ENCODE assay signal across 23 cellular contexts in the genomic region with DNA sequence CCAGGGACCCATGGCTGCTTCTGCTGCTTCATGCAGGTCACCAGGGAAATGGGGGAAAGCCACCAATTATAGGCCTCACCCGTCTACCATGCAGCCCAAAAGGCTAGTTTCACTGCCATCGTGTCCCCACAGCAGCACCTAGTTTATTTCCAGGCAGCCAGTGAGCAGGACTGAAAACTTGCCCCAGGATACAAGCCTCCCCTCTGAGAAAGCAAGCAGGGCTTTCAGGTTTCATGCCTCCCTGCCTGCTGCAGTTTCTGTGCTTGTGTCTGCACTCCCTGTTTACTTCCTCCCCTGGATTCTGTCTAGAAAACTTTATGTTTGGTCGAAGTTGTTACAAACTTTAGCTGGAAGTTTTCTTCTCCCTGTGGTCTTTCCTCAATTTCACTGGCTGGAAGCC.
"Had no signal": no experiment of that assay in that cellular context is flagged by ENCODE, and none has a peak within 500 bp of the region (broad histone marks: within the 10 kb centered on the region; RNA-seq: fewer than 3 reads in every experiment).

No MANE protein-coding gene starts in this region.

- H3K27me3 Mint-ChIP-seq: activated B cell treated with CpG ODN at 0.5 μM for 24 hours; activated CD4-positive, alpha-beta memory T cell treated with anti-CD3 and anti-CD28 coated beads for 36 hours; activated CD4-positive, alpha-beta T cell treated with anti-CD3 and anti-CD28 coated beads, Interleukin-2, amount 10 ng/mL, durations not matched to agents 7 days and 5 days; activated naive CD8-positive, alpha-beta T cell; T-cell had no signal

- DNase-seq: activated B cell treated with CpG ODN at 0.5 μM for 24 hours; activated CD4-positive, alpha-beta memory T cell treated with anti-CD3 and anti-CD28 coated beads for 36 hours; activated CD4-positive, alpha-beta T cell treated with anti-CD3 and anti-CD28 coated beads, Interleukin-2, amount 10 ng/mL, durations not matched to agents 7 days and 5 days; activated CD8-positive, alpha-beta memory T cell treated with anti-CD3 and anti-CD28 coated beads for 24 hours; activated effector memory CD4-positive, alpha-beta T cell treated with anti-CD3 and anti-CD28 coated beads, Interleukin-2, amount 50 U/mL, for 16 hours; activated naive CD4-positive, alpha-beta T cell treated with anti-CD3 and anti-CD28 coated beads for 36 hours; activated T-cell treated with anti-CD3 and anti-CD28 coated beads, Interleukin-2, amount 50 U/mL, for 4 hours; amygdala; Kasumi-1; KBM-7; NCI-H1048; NCI-H146; NCI-H187 treated with DMSO at 0.1 percent for 48 hours; NCI-H2081 treated with DMSO at 0.1 percent for 48 hours; NCI-H446; NCI-H524; PC-9; SIG-M5; T-cell; T-helper 2 cell; T1000 had no signal

- H3K27ac ChIP-seq: PC-9 had no signal

- H3K4me2 ChIP-seq: PC-9 had no signal

- H3K4me3 Mint-ChIP-seq: activated B cell treated with CpG ODN at 0.5 μM for 24 hours; activated CD4-positive, alpha-beta memory T cell treated with anti-CD3 and anti-CD28 coated beads for 36 hours; activated CD4-positive, alpha-beta T cell treated with anti-CD3 and anti-CD28 coated beads, Interleukin-2, amount 10 ng/mL, durations not matched to agents 7 days and 5 days; activated naive CD4-positive, alpha-beta T cell treated with anti-CD3 and anti-CD28 coated beads for 36 hours; activated naive CD8-positive, alpha-beta T cell; activated T-cell treated with anti-CD3 and anti-CD28 coated beads, Interleukin-2, amount 50 U/mL, for 4 hours; brain; T-cell had no signal

- H2AFZ ChIP-seq: PC-9 had no signal

- H3K9me3 Mint-ChIP-seq: activated B cell treated with CpG ODN at 0.5 μM for 24 hours; activated CD4-positive, alpha-beta memory T cell treated with anti-CD3 and anti-CD28 coated beads for 36 hours; activated CD4-positive, alpha-beta T cell treated with anti-CD3 and anti-CD28 coated beads, Interleukin-2, amount 10 ng/mL, durations not matched to agents 7 days and 5 days; activated naive CD4-positive, alpha-beta T cell treated with anti-CD3 and anti-CD28 coated beads for 36 hours; brain had no signal

- H3K36me3 Mint-ChIP-seq: activated CD4-positive, alpha-beta memory T cell treated with anti-CD3 and anti-CD28 coated beads for 36 hours; activated naive CD8-positive, alpha-beta T cell; brain; T-cell had no signal

- ATAC-seq: T-cell had no signal

- H3K4me1 Mint-ChIP-seq: activated B cell treated with CpG ODN at 0.5 μM for 24 hours; activated CD4-positive, alpha-beta T cell treated with anti-CD3 and anti-CD28 coated beads, Interleukin-2, amount 10 ng/mL, durations not matched to agents 7 days and 5 days; brain; T-cell had no signal

- H3K27ac Mint-ChIP-seq: activated B cell treated with CpG ODN at 0.5 μM for 24 hours; activated CD4-positive, alpha-beta memory T cell treated with anti-CD3 and anti-CD28 coated beads for 36 hours; activated CD4-positive, alpha-beta T cell treated with anti-CD3 and anti-CD28 coated beads, Interleukin-2, amount 10 ng/mL, durations not matched to agents 7 days and 5 days; activated naive CD4-positive, alpha-beta T cell treated with anti-CD3 and anti-CD28 coated beads for 36 hours; activated naive CD8-positive, alpha-beta T cell; brain; T-cell had no signal

- H3K4me3 ChIP-seq: PC-9 had no signal
